ENCODE assay signal across 1 cellular context in the genomic region with DNA sequence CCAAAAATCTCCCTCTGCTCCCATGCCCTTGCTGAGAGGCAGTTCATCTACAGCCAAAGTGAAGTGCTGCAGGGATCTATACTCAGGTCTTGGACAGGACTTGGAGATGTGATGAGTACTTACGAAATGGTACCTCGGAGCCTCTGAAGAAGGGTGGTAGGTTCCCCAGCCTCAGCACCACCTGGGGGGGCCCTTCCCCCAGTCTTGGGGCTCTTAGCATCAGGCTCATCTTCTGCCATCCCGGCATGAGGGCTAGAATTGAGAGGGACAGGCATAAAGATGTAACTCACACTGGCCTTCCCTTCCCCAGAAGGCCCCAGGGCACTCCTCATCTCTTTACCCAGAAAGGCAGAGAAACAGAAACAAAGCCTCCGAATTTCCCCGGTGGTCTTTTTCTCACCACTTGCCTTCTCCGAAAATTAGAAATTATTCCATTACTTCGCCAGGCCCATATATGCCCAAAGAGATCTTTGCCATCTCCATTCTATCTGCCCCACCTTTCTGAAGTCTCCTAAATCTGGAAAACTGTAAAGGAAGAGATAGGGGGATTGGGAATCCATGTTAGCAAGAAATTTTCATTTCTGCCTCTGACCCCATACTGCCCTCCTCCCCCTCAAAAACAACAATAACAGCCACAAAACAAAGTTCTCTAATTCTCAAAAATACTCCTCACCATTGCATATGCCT.
TF ChIP-seq lines count a peak whose summit lies in the region.

No MANE protein-coding gene starts in this region.

TF ChIP-seq in HepG2, 621 proteins besides CTCF, POLR2A, EP300 and RAD21:
- TF ChIP-seq CHD4 (IDR thresholded peaks at IDR 0.05; ENCODE audit: borderline replicate concordance, low read length), result no peak
